Comparison of ENCODE assay signal across 17 cellular contexts in genomic region chr5:75710630-75711029, GRCh38. TPM values are rescaled to one million over a fixed set of nuclear protein-coding genes. Genes with fewer than 3 reads are reported as not detected.
DNase-seq lines count a peak whose midpoint lies in the region; ATAC-seq, FAIRE-seq and TF ChIP-seq lines count a peak whose summit lies in the region.
"Had no signal": no experiment of that assay in that cellular context is flagged by ENCODE, and none has a peak within 500 bp of the region (broad histone marks: within the 10 kb centered on the region; RNA-seq: fewer than 3 reads in every experiment).

No MANE protein-coding gene starts in this region.

- 58% methylated on average over 1 of the region's 1 CpG for WGBS in K562 (ENCODE audit: insufficient coverage, low coverage, missing lambda C conversion rate)
- 73 to 77% methylated on average over 1 of the region's 1 CpG for WGBS in tibial nerve, 2 donors

- no peak for FAIRE-seq in K562 (lab: Jason Lieb, UNC)

- peaks cover 58% of the 10 kb centered on the region for H3K79me2 ChIP-seq in K562 (ENCODE audit: control insufficient read depth, insufficient read depth, low read length)

- H3K27ac ChIP-seq in K562 (ENCODE audit: extremely low read depth, low read depth, low read length) (peak overlapping the region; percentile 31; the same call in 1 of the 3 replicates), neutrophil (peak overlapping the region; percentile 40), tibial nerve (no peak overlapping the region), SJCRH30 (no peak overlapping the region)
- H3K27ac ChIP-seq: uterus had no signal

- CTCF ChIA-PET in K562 (lab: Yijun Ruan, JAX; ENCODE audit: low intra/inter-chr PET ratio), result no interaction called here

- no TSS peak for BruUV-seq in K562 (replicated peaks; lab: Mats Ljungman, UMichigan)

- POLR2A ChIA-PET in K562 (lab: Yijun Ruan, JAX), result interaction anchor here (0.5 kb wide), 2 partner anchors 186 to 481 kb away, joined by 3 to 4 read pairs; no protein-coding TSS in a partner anchor

- in situ Hi-C loops in K562 (cut with MboI), result no loop called here

- TF ChIP-seq EP300 in K562 (IDR thresholded peaks at IDR 0.05; ENCODE audit: low read length) (no peak), tibial nerve (IDR thresholded peaks at IDR 0.05) (no peak)

- DNase-seq in KG1 (lab: John Stamatoyannopoulos, UW) (peak; percentile 27), NOMO-1 treated with dmso at 0.1 percent for 144 hours (lab: John Stamatoyannopoulos, UW; ENCODE audit: unreplicated experiment) (peak; percentile 26), K562 (ENCODE audit: extremely low read depth in 1 of 4, low spot score in 3 of 4) (no peak), tibial nerve (ENCODE audit: low spot score in 2 of 2) (no peak), SJCRH30 (no peak)
- DNase-seq: activated CD4-positive, alpha-beta T cell treated with anti-CD3 and anti-CD28 coated beads, Interleukin-2, amount 10 ng/mL, durations not matched to agents 7 days and 5 days; activated naive CD8-positive, alpha-beta T cell treated with anti-CD3 and anti-CD28 coated beads for 36 hours; CD8-positive, alpha-beta memory T cell; central memory CD4-positive, alpha-beta T cell; NCI-H187; NCI-H526 treated with DMSO at 0.1 percent for 48 hours; nephron progenitor cell; posterior cingulate gyrus; substantia nigra; uterus had no signal

- TF ChIP-seq CTCF in K562 (IDR thresholded peaks at IDR 0.05 in 2 of 3, conservative IDR thresholded peaks at IDR 0.05 in 1 of 3; ENCODE audit: insufficient read depth in 2 of 3, low read depth in 1 of 3, low read length in 3 of 3) (no peak), neutrophil (IDR thresholded peaks at IDR 0.05) (no peak), tibial nerve (IDR thresholded peaks at IDR 0.05) (no peak)

- H4K20me1 ChIP-seq in K562 (replicated peaks; ENCODE audit: control insufficient read depth, insufficient read depth, low read length), result no peaks in the 10 kb centered on the region

- H3K9me1 ChIP-seq in K562 (ENCODE audit: control insufficient read depth, insufficient read depth, low read length), result no peaks in the 10 kb centered on the region

- H3K27me3 ChIP-seq in K562 (ENCODE audit: control insufficient read depth in 2 of 2, insufficient read depth in 2 of 2, low read length in 2 of 2) (no peaks in the 10 kb centered on the region), neutrophil (no peaks in the 10 kb centered on the region), tibial nerve (no peaks in the 10 kb centered on the region), SJCRH30 (no peaks in the 10 kb centered on the region)
- H3K27me3 ChIP-seq: uterus had no signal

- no peak overlapping the region for H3K9ac ChIP-seq in K562 (ENCODE audit: insufficient read depth in 1 of 2, low read depth in 2 of 2, low read length in 2 of 2)

- H3K4me1 ChIP-seq in K562 (replicated peaks in 1 of 2; ENCODE audit: control insufficient read depth in 2 of 2, insufficient read depth in 2 of 2, low read length in 2 of 2), result peaks cover 0 to 23% of the 10 kb centered on the region in 2 experiments; a peak in 2 of 5 replicates
- H3K4me1 ChIP-seq in neutrophil (ENCODE audit: control insufficient read depth in 1 of 2, insufficient read depth in 1 of 2, low read depth in 1 of 2, low read length in 1 of 2), result peaks cover 0 to under 1% of the 10 kb centered on the region in 2 experiments
- peaks cover 0 to 3% (median under 1%) of the 10 kb centered on the region in 4 donors for H3K4me1 ChIP-seq in tibial nerve
- H3K4me1 ChIP-seq in SJCRH30, result no peaks in the 10 kb centered on the region
- H3K4me1 ChIP-seq: uterus had no signal

- H3K4me3 ChIP-seq in K562 (no peak overlapping the region), neutrophil (ENCODE audit: low read depth in 1 of 2, low read length in 1 of 2) (no peak overlapping the region), tibial nerve (no peak overlapping the region), SJCRH30 (no peak overlapping the region)
- H3K4me3 ChIP-seq: uterus had no signal

- no peak overlapping the region for H2AFZ ChIP-seq in K562 (ENCODE audit: low read depth, low read length)

- ATAC-seq in K562 (0 out of 3 replicates have a peak, but pooled peaks have one; percentile 19), GM18867 (IDR thresholded peaks at IDR 0.05; ENCODE audit: unreplicated experiment) (no peak)

- H3K9me3 ChIP-seq in K562 (replicated peaks; ENCODE audit: control insufficient read depth, insufficient read depth, low read depth, low read length) (no peaks in the 10 kb centered on the region), neutrophil (no peaks in the 10 kb centered on the region), tibial nerve (no peaks in the 10 kb centered on the region), SJCRH30 (replicated peaks) (no peaks in the 10 kb centered on the region)
- H3K9me3 ChIP-seq: uterus had no signal

- TF ChIP-seq POLR2A in K562 (conservative IDR thresholded peaks at IDR 0.05) (no peak), tibial nerve (IDR thresholded peaks at IDR 0.05) (no peak)

- TF ChIP-seq RAD21 in K562 (CRISPR knock-in tag; conservative IDR thresholded peaks at IDR 0.05 in 1 of 2, IDR thresholded peaks at IDR 0.05 in 1 of 2), result no peak

- intact Hi-C loops in K562 (cut with micrococcal nuclease), result no loop called here

- peaks cover 62% of the 10 kb centered on the region for H3K36me3 ChIP-seq in K562 (ENCODE audit: control insufficient read depth, insufficient read depth, low read length)
- H3K36me3 ChIP-seq in neutrophil, result peaks cover 6% of the 10 kb centered on the region
- peaks cover 0 to 31% (median 0%) of the 10 kb centered on the region in 3 donors for H3K36me3 ChIP-seq in tibial nerve
- peaks cover 28% of the 10 kb centered on the region for H3K36me3 ChIP-seq in SJCRH30
- H3K36me3 ChIP-seq: uterus had no signal

- no peak overlapping the region for H3K4me2 ChIP-seq in K562 (ENCODE audit: insufficient read depth, low read length)

TF ChIP-seq in K562, 482 proteins besides CTCF, POLR2A, EP300 and RAD21 (continues in another document):
- TF ChIP-seq CUX1 (CRISPR knock-in tag; IDR thresholded peaks at IDR 0.05) (no peak), CBX8 (IDR thresholded peaks at IDR 0.05; ENCODE audit: borderline replicate concordance, extremely low read depth, low read depth, low read length, poor library complexity, severe bottlenecking) (no peak)

RNA-seq across cellular contexts. Expression of gene POC5, which starts 6.6 kb away (rescaled TPM):
- total RNA-seq in K562 (2011; cell fraction: chromatin; rRNA removed; ENCODE audit: low replicate concordance), result 32.9 and 66.5 TPM in 2 replicates
- 14.8 and 24.2 TPM in 2 replicates for total RNA-seq in K562 (2011; cell fraction: nucleolus; rRNA removed)
- 32.3 and 34.4 TPM in 2 replicates for total RNA-seq in K562 (2011; cell fraction: nucleoplasm; rRNA removed)
- total RNA-seq in K562 (2014; rRNA removed), result 14.5 and 19.1 TPM in 2 replicates
- 27.0 and 28.8 TPM in 2 replicates for total RNA-seq in K562 (2014; rRNA removed; fragmentation: Illumina TruSeq; extraction: Trizol)
- total RNA-seq in K562 (2015; rRNA removed; fragmentation: Illumina TruSeq; extraction: Trizol), result 19.3 and 24.6 TPM in 2 replicates
- total RNA-seq in K562 (2021), result 15.4 and 17.4 TPM in 2 replicates
- 26.5 and 38.2 TPM in 2 replicates for polyA plus RNA-seq in K562 (2011; rRNA removed)
- 10.9 and 21.8 TPM in 2 replicates for polyA plus RNA-seq in K562 (2011; cell fraction: cytosol; rRNA removed)
- 19.6 and 19.8 TPM in 2 replicates for polyA plus RNA-seq in K562 (2011; cell fraction: nucleus; rRNA removed)
- 17.3 and 17.9 TPM in 2 replicates for polyA plus RNA-seq in K562 (2012)
- 31.4 and 34.4 TPM in 2 replicates for polyA plus RNA-seq in K562 (2014; fragmentation: Illumina TruSeq; extraction: Trizol)
- 10 to 100 TPM; 29.1 to 36.1 TPM for polyA plus RNA-seq in K562 (2014; fragmentation: Nextera tagmentation; extraction: Ambion mirVana)
- 19.9 and 27.0 TPM in 2 replicates for polyA plus RNA-seq in K562 (2014; rRNA removed)
- 25.6 and 29.4 TPM in 2 replicates for polyA minus RNA-seq in K562 (2011; rRNA and poly(A)+ RNA removed)
- 13.5 and 31.0 TPM in 2 replicates for polyA minus RNA-seq in K562 (2011; cell fraction: cytosol; rRNA and poly(A)+ RNA removed)
- polyA minus RNA-seq in K562 (2011; cell fraction: nucleus; rRNA and poly(A)+ RNA removed), result 25.7 TPM in 2 replicates
- total RNA-seq in tibial nerve, result 10 to 100 TPM; 11.4 to 39.9 (median 15.0) TPM
- 17.9 and 23.3 TPM in 2 replicates for total RNA-seq in SJCRH30 (2014; rRNA removed; shearing (Covaris generic))

Comparison
In these comparisons a context has a peak if more than half of its experiments do, and no peak if none do; other contexts are left out.
1. DNase-seq: peak in KG1 (single experiment) and NOMO-1 treated with dmso at 0.1 percent for 144 hours (single experiment); none in K562 (0 of 4), tibial nerve (0 of 2) and SJCRH30 (0 of 2).
2. H3K27ac ChIP-seq: peak in K562 (single experiment) and neutrophil (single experiment); none in tibial nerve (0 of 4) and SJCRH30 (single experiment).